Comparison of ENCODE assay signal across 22 cellular contexts in the genomic region with DNA sequence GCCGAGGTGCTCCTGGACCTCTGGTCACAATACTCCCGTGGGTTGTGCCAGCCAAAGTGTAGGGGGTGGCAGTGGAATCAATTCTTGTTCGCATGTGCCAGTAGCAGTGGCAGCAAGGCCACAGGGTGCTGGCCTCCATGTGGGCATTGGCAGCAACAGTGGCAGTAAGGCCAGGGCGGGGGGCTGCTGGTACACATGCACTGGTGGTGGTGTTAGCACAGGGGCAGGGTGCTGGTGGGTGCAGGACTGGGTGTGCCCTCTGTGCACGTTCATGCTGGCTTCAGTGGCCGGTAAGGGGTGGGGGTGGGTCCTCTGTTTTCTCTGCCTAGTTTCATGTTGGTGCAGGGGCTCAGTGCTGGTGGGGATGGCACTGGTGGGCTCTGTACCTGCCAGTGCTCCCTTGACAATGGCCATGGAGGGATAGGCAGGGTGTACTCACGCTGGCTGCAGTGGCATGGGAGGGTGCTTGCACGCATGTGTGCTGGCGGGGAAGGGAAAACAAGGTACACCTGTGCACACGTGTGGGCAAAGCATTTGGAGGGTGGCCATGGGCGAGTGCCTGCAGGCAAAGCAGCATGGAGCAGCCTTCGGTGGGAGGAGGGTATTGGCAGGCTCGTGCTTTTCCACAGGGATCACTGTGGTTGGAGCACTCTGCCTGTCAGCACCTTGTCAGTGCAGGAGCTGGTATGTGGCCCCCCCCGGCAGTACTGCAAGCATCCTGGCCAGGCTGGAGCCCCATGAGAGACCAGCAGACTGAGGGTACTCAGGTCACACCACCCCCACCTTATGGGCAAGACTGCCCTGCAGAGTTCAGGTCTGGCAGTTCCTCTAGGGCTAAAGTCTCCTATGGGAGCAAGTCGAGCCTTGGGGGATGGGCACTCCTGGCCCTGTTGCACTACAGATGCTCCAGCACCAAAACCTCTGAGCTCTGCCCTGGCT. TPM values are rescaled to one million over a fixed set of nuclear protein-coding genes. Genes with fewer than 3 reads are reported as not detected.
DNase-seq lines count a peak whose midpoint lies in the region; ATAC-seq, FAIRE-seq and TF ChIP-seq lines count a peak whose summit lies in the region.
"Had no signal": no experiment of that assay in that cellular context is flagged by ENCODE, and none has a peak within 500 bp of the region (broad histone marks: within the 10 kb centered on the region; RNA-seq: fewer than 3 reads in every experiment).

No MANE protein-coding gene starts in this region.

- no peak for TF ChIP-seq RAD21 in HepG2 (CRISPR knock-in tag; IDR thresholded peaks at IDR 0.05)

- H3K9me3 Mint-ChIP-seq in natural killer cell treated with Interleukin-12 subunit alpha and Interleukin-12 subunit beta and Interleukin-15 and Interleukin-18, amount 100 ng/mL, for 72 hours, result no peaks in the 10 kb centered on the region
- H3K9me3 Mint-ChIP-seq in natural killer cell, result no peaks in the 10 kb centered on the region
- H3K9me3 Mint-ChIP-seq: activated CD4-positive, alpha-beta memory T cell treated with anti-CD3 and anti-CD28 coated beads for 36 hours; activated T-cell treated with anti-CD3 and anti-CD28 coated beads, Interleukin-2, amount 50 U/mL, for 4 hours; IgD-negative memory B cell; stimulated activated naive CD8-positive, alpha-beta T cell treated with anti-CD3 and anti-CD28 coated beads, Interleukin-15, Interleukin-2, amounts not matched to agents 100 ng/mL and 50 ng/mL, for 24 hours; T-cell had no signal

- H3K79me2 ChIP-seq in HepG2 (ENCODE audit: insufficient read depth, low read length), result peaks cover 43% of the 10 kb centered on the region

- WGBS in HepG2 (ENCODE audit: low lambda C conversion rate), result 94% methylated on average over 8 of the region's 15 CpGs

- H2AFZ ChIP-seq in HepG2 (ENCODE audit: low read length), result no peak overlapping the region

- ATAC-seq in natural killer cell treated with Interleukin-12 subunit alpha and Interleukin-12 subunit beta and Interleukin-15 and Interleukin-18, amount 100 ng/mL, for 72 hours, result peak; percentile 43 to 45
- ATAC-seq in natural killer cell, result no peak
- ATAC-seq in HepG2, result no peak; the same call in 2 of the 3 replicates
- ATAC-seq in upper lobe of right lung, result peak; percentile 26
- ATAC-seq: activated T-cell treated with anti-CD3 and anti-CD28 coated beads, Interleukin-2, amount 50 U/mL, for 4 hours; body of pancreas; T-cell had no signal

- peaks cover 26% of the 10 kb centered on the region for H3K4me1 ChIP-seq in HepG2 (ENCODE audit: insufficient read depth, low read length)
- H3K4me1 ChIP-seq in upper lobe of right lung, result no peaks in the 10 kb centered on the region
- H3K4me1 ChIP-seq: body of pancreas had no signal

- no peak overlapping the region for H3K4me3 Mint-ChIP-seq in natural killer cell treated with Interleukin-12 subunit alpha and Interleukin-12 subunit beta and Interleukin-15 and Interleukin-18, amount 100 ng/mL, for 72 hours
- no peak overlapping the region for H3K4me3 Mint-ChIP-seq in natural killer cell
- H3K4me3 Mint-ChIP-seq: activated CD4-positive, alpha-beta memory T cell treated with anti-CD3 and anti-CD28 coated beads for 36 hours; activated naive CD8-positive, alpha-beta T cell; activated T-cell treated with anti-CD3 and anti-CD28 coated beads, Interleukin-2, amount 50 U/mL, for 4 hours; IgD-negative memory B cell; nephron; stimulated activated naive CD8-positive, alpha-beta T cell treated with anti-CD3 and anti-CD28 coated beads, Interleukin-15, Interleukin-2, amounts not matched to agents 100 ng/mL and 50 ng/mL, for 24 hours; T-cell had no signal

- H3K9me3 ChIP-seq in HepG2 (ENCODE audit: low read length) (no peaks in the 10 kb centered on the region), upper lobe of right lung (no peaks in the 10 kb centered on the region), WERI-Rb-1 (ENCODE audit: severe bottlenecking) (no peaks in the 10 kb centered on the region)
- H3K9me3 ChIP-seq: body of pancreas had no signal

- CTCF ChIA-PET in HepG2 (lab: Yijun Ruan, JAX; ENCODE audit: low intra/inter-chr PET ratio, low total read pairs), result no interaction called here

- no TSS peak for BruUV-seq in HepG2 (replicated peaks; lab: Mats Ljungman, UMichigan)

- no peak overlapping the region for H3K9ac ChIP-seq in HepG2 (ENCODE audit: insufficient read depth, low read depth, low read length)

- H3K27me3 Mint-ChIP-seq in natural killer cell treated with Interleukin-12 subunit alpha and Interleukin-12 subunit beta and Interleukin-15 and Interleukin-18, amount 100 ng/mL, for 72 hours, result no peaks in the 10 kb centered on the region
- no peaks in the 10 kb centered on the region for H3K27me3 Mint-ChIP-seq in natural killer cell (ENCODE audit: low read depth in 2 of 2)
- H3K27me3 Mint-ChIP-seq: activated CD4-positive, alpha-beta memory T cell treated with anti-CD3 and anti-CD28 coated beads for 36 hours; activated naive CD8-positive, alpha-beta T cell; IgD-negative memory B cell; stimulated activated naive CD8-positive, alpha-beta T cell treated with anti-CD3 and anti-CD28 coated beads, Interleukin-15, Interleukin-2, amounts not matched to agents 100 ng/mL and 50 ng/mL, for 24 hours; T-cell had no signal

- H3K36me3 Mint-ChIP-seq in natural killer cell treated with Interleukin-12 subunit alpha and Interleukin-12 subunit beta and Interleukin-15 and Interleukin-18, amount 100 ng/mL, for 72 hours, result no peaks in the 10 kb centered on the region
- no peaks in the 10 kb centered on the region for H3K36me3 Mint-ChIP-seq in natural killer cell

- no peak for DNase-seq in natural killer cell treated with Interleukin-12 subunit alpha and Interleukin-12 subunit beta and Interleukin-15 and Interleukin-18, amount 100 ng/mL, for 72 hours (ENCODE audit: low spot score)
- DNase-seq in natural killer cell (no peak), glomerular visceral epithelial cell (ENCODE audit: extremely low spot score) (peak; percentile 20), HepG2 (ENCODE audit: low spot score) (no peak), upper lobe of right lung (no peak), WERI-Rb-1 (no peak), NCI-H2107 (lab: John Stamatoyannopoulos, UW) (no peak), NCI-H524 (lab: John Stamatoyannopoulos, UW) (no peak)
- DNase-seq: ACHN; activated CD4-positive, alpha-beta memory T cell treated with anti-CD3 and anti-CD28 coated beads for 36 hours; activated T-cell treated with anti-CD3 and anti-CD28 coated beads, Interleukin-2, amount 50 U/mL, for 4 hours; body of pancreas; DMS53; NCI-H187; NCI-H446; T-cell had no signal

- no peak overlapping the region for H3K4me2 ChIP-seq in HepG2 (ENCODE audit: low read depth, low read length)

- H3K4me3 ChIP-seq in HepG2 (replicated peaks in 1 of 3; ENCODE audit: insufficient read depth in 1 of 3, low read depth in 2 of 3, low read length in 3 of 3), result no peak overlapping the region
- no peak overlapping the region for H3K4me3 ChIP-seq in upper lobe of right lung
- H3K4me3 ChIP-seq in WERI-Rb-1 (ENCODE audit: low read depth, low read length), result no peak overlapping the region
- H3K4me3 ChIP-seq: body of pancreas had no signal

- H3K27me3 ChIP-seq in HepG2 (ENCODE audit: control insufficient read depth in 1 of 2, insufficient read depth in 2 of 2, low read length in 2 of 2), result no peaks in the 10 kb centered on the region
- no peaks in the 10 kb centered on the region for H3K27me3 ChIP-seq in upper lobe of right lung
- no peaks in the 10 kb centered on the region for H3K27me3 ChIP-seq in WERI-Rb-1 (ENCODE audit: insufficient read depth, low read depth, severe bottlenecking)
- H3K27me3 ChIP-seq: body of pancreas had no signal

- TF ChIP-seq POLR2A in HepG2 (IDR thresholded peaks at IDR 0.05; ENCODE audit: insufficient read depth in 1 of 2, low read depth in 2 of 2, low read length in 2 of 2), result no peak

- H3K36me3 ChIP-seq in HepG2 (replicated peaks in 1 of 2; ENCODE audit: control insufficient read depth in 1 of 2, insufficient read depth in 2 of 2, low read length in 2 of 2), result no peaks in the 10 kb centered on the region
- H3K36me3 ChIP-seq in upper lobe of right lung, result no peaks in the 10 kb centered on the region
- no peaks in the 10 kb centered on the region; the same call in 1 of the 2 replicates for H3K36me3 ChIP-seq in WERI-Rb-1

- H3K27ac ChIP-seq in HepG2 (ENCODE audit: extremely low read length, insufficient read depth, low read length), result no peak overlapping the region
- no peak overlapping the region for H3K27ac ChIP-seq in upper lobe of right lung
- H3K27ac ChIP-seq in WERI-Rb-1, result no peak overlapping the region
- H3K27ac ChIP-seq: body of pancreas, C4-2B had no signal

- intact Hi-C loops in natural killer cell (cut with micrococcal nuclease) (no loop called here), HepG2 (cut with micrococcal nuclease; ENCODE audit: unreplicated experiment) (no loop called here), upper lobe of right lung (cut with DNase I) (no loop called here)

- TF ChIP-seq EP300 in HepG2 (IDR thresholded peaks at IDR 0.05; ENCODE audit: low read depth in 2 of 2, low read length in 2 of 2), result no peak
- TF ChIP-seq EP300 in HepG2 (CRISPR knock-in tag; IDR thresholded peaks at IDR 0.05; ENCODE audit: borderline replicate concordance), result no peak

- POLR2A ChIA-PET in HepG2 (lab: Yijun Ruan, JAX), result no interaction called here

- peaks cover 5% of the 10 kb centered on the region; the same call in 1 of the 2 replicates for H4K20me1 ChIP-seq in HepG2 (ENCODE audit: insufficient read depth, low read length)

- H3K27ac Mint-ChIP-seq in natural killer cell treated with Interleukin-12 subunit alpha and Interleukin-12 subunit beta and Interleukin-15 and Interleukin-18, amount 100 ng/mL, for 72 hours, result no peak overlapping the region
- H3K27ac Mint-ChIP-seq in natural killer cell, result no peak overlapping the region
- H3K27ac Mint-ChIP-seq: activated CD4-positive, alpha-beta memory T cell treated with anti-CD3 and anti-CD28 coated beads for 36 hours; activated naive CD8-positive, alpha-beta T cell; IgD-negative memory B cell; nephron; stimulated activated naive CD8-positive, alpha-beta T cell treated with anti-CD3 and anti-CD28 coated beads, Interleukin-15, Interleukin-2, amounts not matched to agents 100 ng/mL and 50 ng/mL, for 24 hours; T-cell had no signal

- in situ Hi-C loops in HepG2 (cut with HindIII; ENCODE audit: extremely low pct_ligation_motif_present, low pct_unique_long_range_greater_than_20kb), result no loop called here

- peaks cover 0 to 4% of the 10 kb centered on the region in 2 donors for H3K4me1 Mint-ChIP-seq in natural killer cell treated with Interleukin-12 subunit alpha and Interleukin-12 subunit beta and Interleukin-15 and Interleukin-18, amount 100 ng/mL, for 72 hours (ENCODE audit: low read depth in 2 of 2)
- H3K4me1 Mint-ChIP-seq in natural killer cell, result peaks cover 0 to 4% of the 10 kb centered on the region in 2 donors
- H3K4me1 Mint-ChIP-seq: nephron had no signal

- no peak for TF ChIP-seq CTCF in natural killer cell (IDR thresholded peaks at IDR 0.05)
- TF ChIP-seq CTCF in HepG2 (CRISPR knock-in tag; IDR thresholded peaks at IDR 0.05), result no peak
- no peak for TF ChIP-seq CTCF in upper lobe of right lung (IDR thresholded peaks at IDR 0.05)
- TF ChIP-seq CTCF in WERI-Rb-1 (IDR thresholded peaks at IDR 0.05; ENCODE audit: low read depth, low read length), result no peak

- no peak for FAIRE-seq in HepG2 (lab: Jason Lieb, UNC)
- FAIRE-seq: islet of Langerhans had no signal

RNA-seq across cellular contexts. Expression of a gene that starts 35.8 kb away (rescaled TPM):
- 10 to 100 TPM; 34.6 to 45.1 TPM for total RNA-seq in natural killer cell treated with Interleukin-12 subunit alpha and Interleukin-12 subunit beta and Interleukin-15 and Interleukin-18, amount 100 ng/mL, for 72 hours
- total RNA-seq in natural killer cell, result 10 to 100 TPM; 30.3 to 40.7 (median 38.8) TPM
- 21.5 and 35.4 TPM in 2 replicates for total RNA-seq in HepG2 (2016; rRNA removed; fragmentation: Illumina TruSeq; extraction: Trizol)
- total RNA-seq in HepG2 (2016; cell fraction: cytosol; rRNA removed; fragmentation: Illumina TruSeq; extraction: Trizol; ENCODE audit: low read depth), result 17.1 and 28.3 TPM in 2 replicates
- total RNA-seq in HepG2 (2016; cell fraction: insoluble cytoplasmic fraction; rRNA removed; fragmentation: Illumina TruSeq; extraction: Trizol), result 18.5 and 33.9 TPM in 2 replicates
- 11.5 and 14.4 TPM in 2 replicates for total RNA-seq in HepG2 (2016; cell fraction: membrane; rRNA removed; fragmentation: Illumina TruSeq; extraction: Trizol)
- total RNA-seq in HepG2 (2016; cell fraction: nucleus; rRNA removed; fragmentation: Illumina TruSeq; extraction: Trizol), result 47.7 and 52.4 TPM in 2 replicates
- polyA plus RNA-seq in HepG2 (2011; rRNA removed), result 26.5 and 26.8 TPM in 2 replicates
- 14.5 and 21.4 TPM in 2 replicates for polyA plus RNA-seq in HepG2 (2011; cell fraction: cytosol; rRNA removed)
- polyA plus RNA-seq in HepG2 (2011; cell fraction: nucleus; rRNA removed), result 41.8 and 42.7 TPM in 2 replicates
- polyA plus RNA-seq in HepG2 (2012), result 15.1 and 18.4 TPM in 2 replicates
- polyA plus RNA-seq in HepG2 (2016; cell fraction: cytosol; fragmentation: Illumina TruSeq; extraction: Trizol; ENCODE audit: low read depth), result 0.50 and 0.57 TPM in 2 replicates
- 19.3 and 19.5 TPM in 2 replicates for polyA plus RNA-seq in HepG2 (2016; cell fraction: insoluble cytoplasmic fraction; fragmentation: Illumina TruSeq; extraction: Trizol; ENCODE audit: low read depth)
- polyA plus RNA-seq in HepG2 (2016; cell fraction: membrane; fragmentation: Illumina TruSeq; extraction: Trizol; ENCODE audit: low read depth), result 1.2 and 1.3 TPM in 2 replicates
- polyA plus RNA-seq in HepG2 (2016; cell fraction: nucleus; fragmentation: Illumina TruSeq; extraction: Trizol; ENCODE audit: insufficient read depth, low read depth), result 19.1 and 25.9 TPM in 2 replicates
- polyA minus RNA-seq in HepG2 (2011; rRNA and poly(A)+ RNA removed; ENCODE audit: low replicate concordance), result 108 and 118 TPM in 2 replicates
- polyA minus RNA-seq in HepG2 (2011; cell fraction: cytosol; rRNA and poly(A)+ RNA removed), result 59.6 and 76.9 TPM in 2 replicates
- polyA minus RNA-seq in HepG2 (2011; cell fraction: nucleus; rRNA and poly(A)+ RNA removed), result 229 and 246 TPM in 2 replicates
- total RNA-seq in upper lobe of right lung, result 61.6 TPM

Comparison
In these comparisons a context has a peak if more than half of its experiments do, and no peak if none do; other contexts are left out.
1. ATAC-seq: peak in natural killer cell treated with Interleukin-12 subunit alpha and Interleukin-12 subunit beta and Interleukin-15 and Interleukin-18, amount 100 ng/mL, for 72 hours (2 of 2) and upper lobe of right lung (single experiment); none in natural killer cell (0 of 3) and HepG2 (single experiment).